Comparison of ENCODE assay signal across 16 cellular contexts in the genomic region with DNA sequence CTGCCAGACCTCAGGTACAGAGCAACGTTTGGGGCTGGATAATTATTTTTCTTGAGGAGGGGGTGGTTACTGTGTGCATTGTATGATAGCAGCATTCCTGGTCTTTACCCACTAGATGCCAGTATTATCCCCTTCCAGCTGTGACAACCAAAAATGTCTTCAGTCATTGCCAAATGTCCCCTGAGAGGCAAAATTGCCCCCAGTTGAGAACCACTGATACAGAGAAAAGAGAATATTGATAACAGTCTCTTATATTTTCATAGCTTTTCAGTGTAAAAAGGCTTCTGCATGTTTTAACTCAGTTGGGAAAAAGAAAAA. TPM values are rescaled to one million over a fixed set of nuclear protein-coding genes. Genes with fewer than 3 reads are reported as not detected.
DNase-seq lines count a peak whose midpoint lies in the region; ATAC-seq and TF ChIP-seq lines count a peak whose summit lies in the region.
"Had no signal": no experiment of that assay in that cellular context is flagged by ENCODE, and none has a peak within 500 bp of the region (broad histone marks: within the 10 kb centered on the region; RNA-seq: fewer than 3 reads in every experiment).

No MANE protein-coding gene starts in this region.

- H3K36me3 Mint-ChIP-seq in type B pancreatic cell = no peaks in the 10 kb centered on the region

- H3K27me3 Mint-ChIP-seq in type B pancreatic cell = peaks cover 38% of the 10 kb centered on the region

- H3K27ac ChIP-seq in right lobe of liver = no peak overlapping the region
- H3K27ac ChIP-seq: lower lobe of right lung had no signal

- no peak overlapping the region for H3K27ac Mint-ChIP-seq in type B pancreatic cell
- H3K27ac Mint-ChIP-seq: activated CD4-positive, alpha-beta T cell treated with anti-CD3 and anti-CD28 coated beads for 36 hours; stimulated activated naive CD8-positive, alpha-beta T cell treated with anti-CD3 and anti-CD28 coated beads, Interleukin-15, Interleukin-2, amounts not matched to agents 100 ng/mL and 50 ng/mL, for 24 hours; T-helper 1 cell treated with Interleukin-12 subunit alpha and Interleukin-12 subunit beta and Interleukin-4 antibody, amounts not matched to agents 30 μg/mL and 1 μg/mL, for 36 hours had no signal

- no peak for TF ChIP-seq POLR2A in right lobe of liver (IDR thresholded peaks at IDR 0.05)

- peak in 2 of 3 experiments; percentile 12 to 54 for DNase-seq in NCI-H1417 (lab: John Stamatoyannopoulos, UW)
- DNase-seq in NCI-H1417 treated with DMSO at 0.1 percent for 48 hours (lab: John Stamatoyannopoulos, UW) = no peak
- DNase-seq in NCI-H1694 treated with DMSO at 0.1 percent for 48 hours (lab: John Stamatoyannopoulos, UW) = peak; percentile 50
- peak; percentile 58 for DNase-seq in dermis blood vessel endothelial cell
- DNase-seq in retinal pigment epithelial cell (ENCODE audit: low read depth) = no peak
- DNase-seq in NCI-H524 treated with DMSO at 0.1 percent for 48 hours (lab: John Stamatoyannopoulos, UW) = no peak
- no peak for DNase-seq in right lobe of liver
- no peak for DNase-seq in type B pancreatic cell (ENCODE audit: extremely low spot score, unreplicated experiment)
- DNase-seq: activated CD4-positive, alpha-beta T cell treated with anti-CD3 and anti-CD28 coated beads for 36 hours; activated T-cell treated with anti-CD3 and anti-CD28 coated beads, Interleukin-2, amount 50 U/mL, for 1 hour; lower lobe of right lung; MM.1S had no signal

- H3K4me3 ChIP-seq in retinal pigment epithelial cell (ENCODE audit: low read length) = no peak overlapping the region
- no peak overlapping the region for H3K4me3 ChIP-seq in right lobe of liver
- H3K4me3 ChIP-seq: lower lobe of right lung, smooth muscle cell had no signal

- 0% methylated on average over 1 of the region's 1 CpG for WGBS in right lobe of liver (ENCODE audit: insufficient coverage, low coverage, low lambda C conversion rate, missing lambda C conversion rate)

- no peaks in the 10 kb centered on the region for H3K9me3 ChIP-seq in right lobe of liver
- H3K9me3 ChIP-seq: lower lobe of right lung had no signal

- peaks cover 24% of the 10 kb centered on the region for H3K4me1 Mint-ChIP-seq in type B pancreatic cell (ENCODE audit: unreplicated experiment)

- no peak overlapping the region for H3K4me3 Mint-ChIP-seq in type B pancreatic cell
- H3K4me3 Mint-ChIP-seq: activated CD4-positive, alpha-beta T cell treated with anti-CD3 and anti-CD28 coated beads for 36 hours; stimulated activated naive CD8-positive, alpha-beta T cell treated with anti-CD3 and anti-CD28 coated beads, Interleukin-15, Interleukin-2, amounts not matched to agents 100 ng/mL and 50 ng/mL, for 24 hours; T-helper 1 cell treated with Interleukin-12 subunit alpha and Interleukin-12 subunit beta and Interleukin-4 antibody, amounts not matched to agents 30 μg/mL and 1 μg/mL, for 36 hours had no signal

- peak; percentile 48 for TF ChIP-seq CTCF in retinal pigment epithelial cell (conservative IDR thresholded peaks at IDR 0.05; ENCODE audit: low read depth, low read length)
- TF ChIP-seq CTCF in right lobe of liver (IDR thresholded peaks at IDR 0.05) = no peak
- no peak for TF ChIP-seq CTCF in type B pancreatic cell (conservative IDR thresholded peaks at IDR 0.05)

- no peaks in the 10 kb centered on the region for H3K27me3 ChIP-seq in right lobe of liver

- H3K9me3 Mint-ChIP-seq in type B pancreatic cell = peaks cover 4% of the 10 kb centered on the region
- H3K9me3 Mint-ChIP-seq: stimulated activated naive CD8-positive, alpha-beta T cell treated with anti-CD3 and anti-CD28 coated beads, Interleukin-15, Interleukin-2, amounts not matched to agents 100 ng/mL and 50 ng/mL, for 24 hours; T-helper 1 cell treated with Interleukin-12 subunit alpha and Interleukin-12 subunit beta and Interleukin-4 antibody, amounts not matched to agents 30 μg/mL and 1 μg/mL, for 36 hours had no signal

- H3K36me3 ChIP-seq in right lobe of liver = no peaks in the 10 kb centered on the region
- H3K36me3 ChIP-seq: lower lobe of right lung had no signal

- no peak for ATAC-seq in right lobe of liver
- ATAC-seq: activated CD4-positive, alpha-beta T cell treated with anti-CD3 and anti-CD28 coated beads for 36 hours; lower lobe of right lung had no signal

- intact Hi-C loops in right lobe of liver (cut with DNase I) = no loop called here

- no peaks in the 10 kb centered on the region for H3K4me1 ChIP-seq in right lobe of liver

RNA-seq across cellular contexts. Expression of gene SYT14, which starts 51.8 kb away (rescaled TPM):
- total RNA-seq in dermis blood vessel endothelial cell (0.09 and 0.17 TPM in 2 replicates), right lobe of liver (not detected), type B pancreatic cell (ENCODE audit: low replicate concordance) (3.9 and 5.7 TPM in 2 replicates)
- total RNA-seq: activated CD4-positive, alpha-beta T cell treated with anti-CD3 and anti-CD28 coated beads for 36 hours; HT-29; lower lobe of right lung had no signal

RNA-seq across cellular contexts. Expression of gene UTP25, which starts 58.4 kb away (rescaled TPM):
- total RNA-seq in dermis blood vessel endothelial cell = 6.9 and 8.2 TPM in 2 replicates
- total RNA-seq in right lobe of liver = 1 to 10 TPM; 4.6 to 10.0 (median 6.4) TPM
- 8.4 and 9.4 TPM in 2 replicates for total RNA-seq in type B pancreatic cell (ENCODE audit: low replicate concordance)

Comparison
In these comparisons a context has a peak if more than half of its experiments do, and no peak if none do; other contexts are left out.
1. DNase-seq: peak in NCI-H1417 (2 of 3), NCI-H1694 treated with DMSO at 0.1 percent for 48 hours (single experiment) and dermis blood vessel endothelial cell (single experiment); none in NCI-H1417 treated with DMSO at 0.1 percent for 48 hours (single experiment), retinal pigment epithelial cell (single experiment), NCI-H524 treated with DMSO at 0.1 percent for 48 hours (single experiment), right lobe of liver (0 of 3) and type B pancreatic cell (single experiment).